In genomic region chr18:11998182-11998581, GRCh38 we compare ENCODE assay signal across 21 cellular contexts. TPM values are rescaled to one million over a fixed set of nuclear protein-coding genes. Genes with fewer than 3 reads are reported as not detected.
DNase-seq lines count a peak whose midpoint lies in the region; ATAC-seq and TF ChIP-seq lines count a peak whose summit lies in the region.
"Had no signal": no experiment of that assay in that cellular context is flagged by ENCODE, and none has a peak within 500 bp of the region (broad histone marks: within the 10 kb centered on the region; RNA-seq: fewer than 3 reads in every experiment).

No MANE protein-coding gene starts in this region.

- peaks cover 9% of the 10 kb centered on the region for H3K36me3 Mint-ChIP-seq in nephron (ENCODE audit: low read depth)
- H3K36me3 Mint-ChIP-seq: CD4-positive, alpha-beta memory T cell had no signal

- WGBS in heart right ventricle, 2 donors: 16 to 36% methylated on average over 5 of the region's 5 CpGs
- WGBS in aorta, 2 donors: 22 to 23% methylated on average over 5 of the region's 5 CpGs

- no peaks in the 10 kb centered on the region for H3K9me3 Mint-ChIP-seq in nephron
- H3K9me3 Mint-ChIP-seq: activated T-cell treated with anti-CD3 and anti-CD28 coated beads, Interleukin-2, amount 50 U/mL, for 24 hours; CD4-positive, alpha-beta memory T cell; endodermal cell; type B pancreatic cell had no signal

- H3K36me3 ChIP-seq in heart right ventricle: peaks cover 0 to 32% (median 0%) of the 10 kb centered on the region in 9 donors
- H3K36me3 ChIP-seq in aorta (ENCODE audit: control insufficient read depth in 1 of 2, insufficient read depth in 2 of 2, low read length in 1 of 2): no peaks in the 10 kb centered on the region
- no peaks in the 10 kb centered on the region for H3K36me3 ChIP-seq in uterus

- H3K4me3 Mint-ChIP-seq in nephron: peak overlapping the region in 1 of 3 experiments; percentile 9
- H3K4me3 Mint-ChIP-seq: activated T-cell treated with anti-CD3 and anti-CD28 coated beads, Interleukin-2, amount 50 U/mL, for 24 hours; CD4-positive, alpha-beta memory T cell; endodermal cell; type B pancreatic cell had no signal

- no peak for TF ChIP-seq CTCF in heart right ventricle (IDR thresholded peaks at IDR 0.05)
- TF ChIP-seq CTCF in nephron (IDR thresholded peaks at IDR 0.05; ENCODE audit: unreplicated experiment in 3 of 3): no peak
- no peak for TF ChIP-seq CTCF in uterus (IDR thresholded peaks at IDR 0.05)

- no peak for TF ChIP-seq POLR2A in uterus (IDR thresholded peaks at IDR 0.05)

- intact Hi-C loops in heart right ventricle (cut with DNase I) (loop anchor here in 8 of 10 donors (5.0 to 10.0 kb wide), 6 partner anchors 39 to 341 kb away; no protein-coding TSS in a partner anchor), aorta (cut with DNase I) (loop anchor here in 1 of 2 donors (10.0 kb wide), 1 partner anchor 343 kb away; no protein-coding TSS in a partner anchor), uterus (cut with DNase I; ENCODE audit: low total_unique reads) (no loop called here)

- H3K4me1 Mint-ChIP-seq in nephron: peaks cover 53% of the 10 kb centered on the region

- H3K27ac ChIP-seq in heart right ventricle (peak overlapping the region in 8 of 10 donors; percentile 11 to 69 (median 42)), aorta (ENCODE audit: low read depth in 1 of 2, low read length in 2 of 2) (no peak overlapping the region), uterus (peak overlapping the region in 1 of 2 donors; percentile 21)
- H3K27ac ChIP-seq: foreskin keratinocyte had no signal

- H3K4me1 ChIP-seq in heart right ventricle (peaks cover 6 to 46% (median 28%) of the 10 kb centered on the region in 9 donors), aorta (ENCODE audit: control insufficient read depth in 1 of 2, insufficient read depth in 2 of 2, low read length in 2 of 2) (no peaks in the 10 kb centered on the region), uterus (no peaks in the 10 kb centered on the region)

- H3K27me3 ChIP-seq in heart right ventricle (no peaks in the 10 kb centered on the region), aorta (ENCODE audit: control insufficient read depth in 1 of 2, insufficient read depth in 2 of 2, low read length in 1 of 2) (no peaks in the 10 kb centered on the region), uterus (no peaks in the 10 kb centered on the region)
- H3K27me3 ChIP-seq: foreskin keratinocyte had no signal

- H3K27ac Mint-ChIP-seq in nephron: peak overlapping the region; percentile 41 to 94 (median 69)
- H3K27ac Mint-ChIP-seq: activated T-cell treated with anti-CD3 and anti-CD28 coated beads, Interleukin-2, amount 50 U/mL, for 24 hours; type B pancreatic cell had no signal

- H3K27me3 Mint-ChIP-seq in nephron (ENCODE audit: low read depth): peaks cover 3% of the 10 kb centered on the region
- H3K27me3 Mint-ChIP-seq: activated T-cell treated with anti-CD3 and anti-CD28 coated beads, Interleukin-2, amount 50 U/mL, for 24 hours; CD4-positive, alpha-beta memory T cell; type B pancreatic cell had no signal

- H3K4me3 ChIP-seq in heart right ventricle (no peak overlapping the region), aorta (ENCODE audit: low read length in 2 of 2) (no peak overlapping the region), uterus (no peak overlapping the region)

- no peaks in the 10 kb centered on the region for H3K9me3 ChIP-seq in heart right ventricle
- H3K9me3 ChIP-seq in aorta (ENCODE audit: control insufficient read depth, low read length): no peaks in the 10 kb centered on the region
- H3K9me3 ChIP-seq in uterus: no peaks in the 10 kb centered on the region

- peak; percentile 58 to 79 (median 72) for ATAC-seq in heart right ventricle
- no peak for ATAC-seq in aorta (ENCODE audit: low FRiP score)
- ATAC-seq: foreskin keratinocyte, PC-3 had no signal

- DNase-seq in activated effector memory CD4-positive, alpha-beta T cell treated with anti-CD3 and anti-CD28 coated beads, Interleukin-2, amount 50 U/mL, for 16 hours: peak; percentile 27
- no peak for DNase-seq in activated effector memory CD4-positive, alpha-beta T cell treated with Interleukin-2 at 50 U/mL for 16 hours
- DNase-seq in heart right ventricle (peak; percentile 43 to 50), aorta (peak; percentile 25 to 26), RPMI8226 (no peak), uterus (no peak), activated gamma-delta T cell (lab: John Stamatoyannopoulos, UW) (no peak)
- DNase-seq: activated CD4-positive, alpha-beta T cell treated with anti-CD3 and anti-CD28 coated beads, Interleukin-2, amount 50 U/mL, for 48 hours; activated T-cell treated with anti-CD3 and anti-CD28 coated beads, Interleukin-2, amount 50 U/mL, for 24 hours; CD4-positive, alpha-beta memory T cell; cerebellar nuclear complex; DND-41; endodermal cell; foreskin keratinocyte; mammary epithelial cell; NCI-H2029 treated with DMSO at 0.1 percent for 48 hours; NCI-H526; PC-3; small intestine had no signal

RNA-seq across cellular contexts. Expression of gene IMPA2, which starts 16.9 kb away (rescaled TPM):
- total RNA-seq in heart right ventricle: 10 to 100 TPM; 19.8 to 79.6 (median 32.2) TPM
- polyA plus RNA-seq in heart right ventricle: 10 to 100 TPM; 17.6 to 41.9 TPM
- 10 to 100 TPM; 14.1 to 19.9 TPM for total RNA-seq in aorta
- polyA plus RNA-seq in aorta: 10 to 100 TPM in 1 of 2 donors, 1 to 10 TPM in 1; 7.9 to 14.2 TPM
- total RNA-seq in uterus: 10 to 100 TPM; 28.5 to 61.7 (median 31.6) TPM

Comparison
In these comparisons a context has a peak if more than half of its experiments do, and no peak if none do; other contexts are left out.
1. DNase-seq: peak in activated effector memory CD4-positive, alpha-beta T cell treated with anti-CD3 and anti-CD28 coated beads, Interleukin-2, amount 50 U/mL, for 16 hours (single experiment), heart right ventricle (2 of 2) and aorta (2 of 2); none in activated effector memory CD4-positive, alpha-beta T cell treated with Interleukin-2 at 50 U/mL for 16 hours (single experiment), RPMI8226 (single experiment), uterus (0 of 2) and activated gamma-delta T cell (single experiment).
2. H3K27ac ChIP-seq: peak in heart right ventricle (8 of 10); none in aorta (0 of 2).